1 cellular context compared by ENCODE assay signal in the genomic region with DNA sequence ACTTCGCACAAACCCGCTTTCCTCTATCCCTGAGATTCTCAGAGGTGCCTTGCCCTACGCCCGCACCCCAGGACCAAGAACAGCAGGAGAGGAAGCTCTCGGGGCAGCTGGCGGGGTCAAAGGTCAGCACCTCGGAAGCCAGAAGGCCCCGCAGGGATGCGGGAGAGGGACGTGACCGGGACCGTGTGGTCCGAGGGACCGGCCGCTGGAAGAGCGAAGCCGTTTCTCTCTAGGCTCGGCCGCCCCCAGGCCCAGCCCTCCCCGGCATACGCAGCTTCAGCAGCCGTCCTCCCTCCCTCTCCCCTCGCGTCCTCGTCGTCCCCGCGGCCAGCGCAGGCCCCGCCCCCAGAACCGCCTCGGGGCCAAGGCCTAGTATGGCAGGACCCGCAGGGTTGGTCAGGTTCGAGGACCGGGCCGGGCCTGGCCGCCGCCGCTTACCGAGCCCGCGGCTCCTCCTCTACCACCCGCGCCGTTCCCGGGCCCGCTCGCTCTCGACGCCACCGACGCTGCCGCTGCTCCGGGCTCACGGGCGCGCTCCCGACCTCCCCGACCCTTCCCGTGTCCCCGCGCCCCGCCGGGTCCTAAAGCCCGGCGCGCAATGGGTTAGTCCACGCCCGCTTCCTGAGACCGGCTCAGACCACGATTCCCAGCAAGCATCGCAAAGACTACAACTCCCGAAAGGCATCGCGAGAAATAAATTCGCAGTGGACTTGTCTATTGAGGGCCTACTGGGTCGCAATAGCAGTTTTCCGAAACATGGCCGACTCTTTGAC.
TF ChIP-seq lines count a peak whose summit lies in the region.

Gene ARMH3, minus strand, starts transcription at position 527 of the 773 bp plus-strand sequence. CDS start 16,059 bp downstream, outside the sequence.

TF ChIP-seq in A549, 52 proteins besides CTCF, POLR2A, EP300 and RAD21 (continued from another document):
- 0 out of 2 replicates have a peak, but pooled peaks have one; percentile 30 for TF ChIP-seq MAZ (IDR thresholded peaks at IDR 0.05; ENCODE audit: borderline replicate concordance, low read depth, low read length)
- TF ChIP-seq RARB (CRISPR knock-in tag; IDR thresholded peaks at IDR 0.05) = no peak
- TF ChIP-seq NR3C1 (IDR thresholded peaks at IDR 0.05) = no peak
- TF ChIP-seq HOXB5 (CRISPR knock-in tag; IDR thresholded peaks at IDR 0.05) = no peak
- no peak for TF ChIP-seq TP53 (CRISPR knock-in tag; IDR thresholded peaks at IDR 0.05)
- TF ChIP-seq REST (IDR thresholded peaks at IDR 0.05) = peak; percentile 23; the same call in 1 of the 2 replicates
- TF ChIP-seq MAFK (IDR thresholded peaks at IDR 0.05; ENCODE audit: partially characterized antibody) = peak; percentile 23
- peak in 1 of 2 experiments; percentile 90; a peak in 4 of 5 replicates for TF ChIP-seq JUN (IDR thresholded peaks at IDR 0.05)
- TF ChIP-seq CEBPB (IDR thresholded peaks at IDR 0.05) = no peak
- no peak for TF ChIP-seq JUNB (IDR thresholded peaks at IDR 0.05)
- peak; percentile 85; the same call in 1 of the 2 replicates for TF ChIP-seq PHF8 (IDR thresholded peaks at IDR 0.05; ENCODE audit: borderline replicate concordance, low read depth)
- TF ChIP-seq HMGXB4 (CRISPR knock-in tag; IDR thresholded peaks at IDR 0.05; ENCODE audit: borderline replicate concordance) = no peak
- TF ChIP-seq USF2 (IDR thresholded peaks at IDR 0.05) = no peak
- peak; percentile 45 for TF ChIP-seq CHD2 (IDR thresholded peaks at IDR 0.05; ENCODE audit: low read length, partially characterized antibody)
- TF ChIP-seq SREBF2 (IDR thresholded peaks at IDR 0.05) = no peak
- no peak for TF ChIP-seq RCOR1 (IDR thresholded peaks at IDR 0.05; ENCODE audit: low read depth, low read length)
